8 cellular contexts compared by ENCODE assay signal in the genomic region with DNA sequence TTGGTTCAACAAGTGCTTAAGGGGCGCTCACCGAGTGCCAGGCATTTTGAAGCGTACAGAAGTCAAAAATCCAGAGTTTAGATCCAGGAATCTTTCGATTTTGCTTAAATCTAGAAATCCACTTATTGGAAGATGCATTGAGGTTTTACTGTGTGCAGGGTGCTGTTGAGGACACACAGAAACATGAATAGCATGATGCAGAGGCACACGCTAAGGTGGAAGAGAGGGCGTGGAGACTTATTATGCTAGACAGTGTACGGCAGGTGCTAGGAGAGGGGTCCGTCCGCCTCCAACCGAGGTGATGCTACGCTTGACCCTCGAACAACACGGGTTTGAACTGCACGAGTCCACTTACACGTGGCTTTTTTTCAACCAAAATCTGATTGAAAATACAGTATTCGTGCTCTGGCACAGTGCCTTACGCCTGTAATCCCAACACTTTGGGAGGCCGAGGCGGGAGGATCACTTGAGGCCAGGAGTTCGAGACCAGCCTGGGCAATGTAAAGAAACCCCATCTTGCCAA. TPM values are rescaled to one million over a fixed set of nuclear protein-coding genes. Genes with fewer than 3 reads are reported as not detected.
A peak's percentile ranks its signal among the peaks of the same experiment; 100 is the strongest.
DNase-seq lines count a peak whose midpoint lies in the region; ATAC-seq and TF ChIP-seq lines count a peak whose summit lies in the region.

No MANE protein-coding gene starts in this region.

- peaks cover 5 to 10% (median 5%) of the 10 kb centered on the region in 3 donors for H3K27me3 Mint-ChIP-seq in naive B cell

- no peaks in the 10 kb centered on the region for H3K9me3 Mint-ChIP-seq in naive B cell

- no peak overlapping the region for H3K27ac ChIP-seq in ectodermal cell (ENCODE audit: insufficient read depth, low read depth, low read length, poor library complexity, severe bottlenecking)

- H3K27me3 ChIP-seq in ectodermal cell (ENCODE audit: control insufficient read depth, insufficient read depth, low read length, poor library complexity, severe bottlenecking) = peaks cover 22% of the 10 kb centered on the region

- peak overlapping the region in 5 of 6 donors; percentile 7 to 92 (median 81) for H3K27ac Mint-ChIP-seq in naive B cell

- no peak for ATAC-seq in naive B cell (ENCODE audit: low read depth in 2 of 2)

- POLR2A ChIA-PET in HEK293T (lab: Yijun Ruan, JAX) = interaction anchor here (1.0 to 1.3 kb wide), 2 partner anchors 16 to 85 kb away, joined by 3 to 6 read pairs; no protein-coding TSS in a partner anchor

- no peaks in the 10 kb centered on the region for H3K9me3 ChIP-seq in ectodermal cell (ENCODE audit: control insufficient read depth, low read length)

- H3K36me3 ChIP-seq in ectodermal cell (ENCODE audit: control insufficient read depth, insufficient read depth, low read length) = no peaks in the 10 kb centered on the region

- TF ChIP-seq CTCF in AG09309 (IDR thresholded peaks at IDR 0.05; ENCODE audit: control insufficient read depth, insufficient read depth, low read depth, low read length, missing control alignments) = no peak

- WGBS in ectodermal cell, 2 experiments = 84 to 85% methylated on average over 20 of the region's 20 CpGs

- peaks cover 20 to 38% (median 30%) of the 10 kb centered on the region in 3 donors for H3K4me1 Mint-ChIP-seq in naive B cell

- H3K36me3 Mint-ChIP-seq in naive B cell = no peaks in the 10 kb centered on the region

- peaks cover 3% of the 10 kb centered on the region for H3K4me1 ChIP-seq in ectodermal cell (ENCODE audit: control insufficient read depth, insufficient read depth, low read length)

- CTCF ChIA-PET in HEK293T (lab: Yijun Ruan, JAX) = interaction anchor here (0.6 kb wide), 1 partner anchor 41 kb away, joined by 4 read pairs; no protein-coding TSS in a partner anchor

- H3K4me3 ChIP-seq in AG09309 (ENCODE audit: control insufficient read depth, low read depth, low read length) (peak overlapping the region; percentile 54), ectodermal cell (ENCODE audit: insufficient read depth, low read depth, low read length) (peak overlapping the region; percentile 58)

- peak overlapping the region; percentile 89 to 97 (median 96) for H3K4me3 Mint-ChIP-seq in naive B cell

- no peak for DNase-seq in AG09309 (ENCODE audit: low read depth)
- DNase-seq in NCI-H510A treated with DMSO at 0.1 percent for 48 hours (lab: John Stamatoyannopoulos, UW) = peak; percentile 73
- no peak for DNase-seq in naive B cell
- no peak for DNase-seq in GF-D8 (lab: John Stamatoyannopoulos, UW)
- no peak for DNase-seq in HEK293T (ENCODE audit: extremely low spot score)
- no peak for DNase-seq in AML-193 (lab: John Stamatoyannopoulos, UW)
- DNase-seq in NCI-H446 treated with DMSO at 0.1 percent for 48 hours (lab: John Stamatoyannopoulos, UW) = no peak

TF ChIP-seq in HEK293T, 16 proteins besides CTCF, POLR2A, EP300 and RAD21:
- TF ChIP-seq FOXK2 (IDR thresholded peaks at IDR 0.05) (no peak), SUZ12 (IDR thresholded peaks at IDR 0.05) (no peak), SP1 (IDR thresholded peaks at IDR 0.05) (no peak), CTBP1 (IDR thresholded peaks at IDR 0.05; ENCODE audit: borderline replicate concordance) (no peak), HDGF (IDR thresholded peaks at IDR 0.05; ENCODE audit: borderline replicate concordance) (no peak), FOXM1 (IDR thresholded peaks at IDR 0.05; ENCODE audit: borderline replicate concordance) (no peak), FOXA1 (IDR thresholded peaks at IDR 0.05) (no peak), ARNT (IDR thresholded peaks at IDR 0.05) (no peak), L3MBTL2 (conservative IDR thresholded peaks at IDR 0.05) (no peak; the same call in 1 of the 2 replicates), NFRKB (IDR thresholded peaks at IDR 0.05) (no peak), BHLHE40 (IDR thresholded peaks at IDR 0.05; ENCODE audit: borderline replicate concordance) (no peak), ELF4 (IDR thresholded peaks at IDR 0.05) (no peak), TARDBP (IDR thresholded peaks at IDR 0.05) (no peak), ZNF384 (IDR thresholded peaks at IDR 0.05) (no peak), LEF1 (IDR thresholded peaks at IDR 0.05; ENCODE audit: borderline replicate concordance) (no peak)
- TF ChIP-seq, protein P1, sequence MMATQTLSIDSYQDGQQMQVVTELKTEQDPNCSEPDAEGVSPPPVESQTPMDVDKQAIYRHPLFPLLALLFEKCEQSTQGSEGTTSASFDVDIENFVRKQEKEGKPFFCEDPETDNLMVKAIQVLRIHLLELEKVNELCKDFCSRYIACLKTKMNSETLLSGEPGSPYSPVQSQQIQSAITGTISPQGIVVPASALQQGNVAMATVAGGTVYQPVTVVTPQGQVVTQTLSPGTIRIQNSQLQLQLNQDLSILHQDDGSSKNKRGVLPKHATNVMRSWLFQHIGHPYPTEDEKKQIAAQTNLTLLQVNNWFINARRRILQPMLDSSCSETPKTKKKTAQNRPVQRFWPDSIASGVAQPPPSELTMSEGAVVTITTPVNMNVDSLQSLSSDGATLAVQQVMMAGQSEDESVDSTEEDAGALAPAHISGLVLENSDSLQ (IDR thresholded peaks at IDR 0.05) = no peak

RNA-seq across cellular contexts. Expression of a gene that starts 1.0 kb away (rescaled TPM):
- polyA plus RNA-seq in ectodermal cell (2013, experiment 1 of 4) = 19.0 TPM
- 16.7 TPM for polyA plus RNA-seq in ectodermal cell (2013, experiment 2 of 4)
- 13.4 TPM for polyA plus RNA-seq in ectodermal cell (2013, experiment 3 of 4)
- polyA plus RNA-seq in ectodermal cell (2013, experiment 4 of 4) = 17.6 TPM
- 1 to 10 TPM in 2 of 6 donors, under 1 TPM in 3, not detected in 1; 0.21 to 4.3 (median 0.91) TPM for polyA plus RNA-seq in naive B cell (ENCODE audit: low read depth in 6 of 6)
